ENCODE assay signal across 20 cellular contexts in the genomic region with DNA sequence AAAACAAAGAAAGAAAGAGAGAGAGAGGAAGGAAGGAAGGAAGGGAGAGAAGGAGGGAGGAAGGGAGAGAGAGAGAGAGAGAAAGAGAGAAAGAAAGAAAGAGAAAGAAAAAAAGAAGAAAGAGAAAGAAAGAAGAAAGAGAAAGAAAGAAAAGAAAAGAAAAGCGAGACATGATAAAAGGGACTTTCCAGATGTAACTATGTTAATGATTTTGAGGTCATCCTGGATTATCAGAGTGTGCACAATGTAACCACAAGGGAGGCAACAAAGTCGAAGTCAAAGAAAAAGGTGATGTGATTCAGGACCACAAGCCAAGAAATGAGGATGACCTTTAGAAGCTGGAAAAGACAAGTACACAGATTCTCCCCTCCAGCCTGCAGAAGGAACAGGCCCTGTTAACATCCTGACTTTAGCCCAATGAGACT. TPM values are rescaled to one million over a fixed set of nuclear protein-coding genes. Genes with fewer than 3 reads are reported as not detected.
DNase-seq lines count a peak whose midpoint lies in the region; ATAC-seq and FAIRE-seq lines count a peak whose summit lies in the region.
"Had no signal": no experiment of that assay in that cellular context is flagged by ENCODE, and none has a peak within 500 bp of the region (broad histone marks: within the 10 kb centered on the region; RNA-seq: fewer than 3 reads in every experiment).

No MANE protein-coding gene starts in this region.

- H3K9me3 Mint-ChIP-seq in naive B cell, result peaks cover 0 to 3% (median 0%) of the 10 kb centered on the region in 7 donors
- H3K9me3 Mint-ChIP-seq: activated naive CD4-positive, alpha-beta T cell treated with anti-CD3 and anti-CD28 coated beads, Interleukin-2, amount 50 U/mL, for 24 hours; endodermal cell had no signal

- ATAC-seq in activated CD4-positive, CD25-positive, alpha-beta regulatory T cell treated with anti-CD3 and anti-CD28 coated beads, Interleukin-2, amount 50 U/mL, for 24 hours, result peak; percentile 69 to 75
- ATAC-seq in naive B cell (ENCODE audit: low read depth in 2 of 2), result peak; percentile 44 to 56
- ATAC-seq: left colon had no signal

- no peak for DNase-seq in activated CD4-positive, CD25-positive, alpha-beta regulatory T cell treated with anti-CD3 and anti-CD28 coated beads, Interleukin-2, amount 50 U/mL, for 72 hours
- DNase-seq in Caki2 (ENCODE audit: low read depth) (peak; percentile 81), RCC 7860 (ENCODE audit: low spot score) (peak; percentile 92), naive B cell (no peak), inferior parietal cortex (ENCODE audit: extremely low spot score) (no peak), NCI-H146 treated with DMSO at 0.1 percent for 48 hours (lab: John Stamatoyannopoulos, UW; ENCODE audit: unreplicated experiment) (no peak)
- DNase-seq in stimulated activated naive CD4-positive, alpha-beta T cell (lab: John Stamatoyannopoulos, UW), result no peak
- DNase-seq: activated CD4-positive, alpha-beta T cell treated with anti-CD3 and anti-CD28 coated beads for 4 hours; BE2C; COR-L47; endodermal cell; NCI-H1694; NCI-H526 treated with DMSO at 0.1 percent for 48 hours; upper lobe of left lung had no signal

- FAIRE-seq in RCC 7860 (lab: Jason Lieb, UNC), result peak; percentile 97

- peak overlapping the region in 3 of 6 donors; percentile 11 to 78 (median 13) for H3K27ac Mint-ChIP-seq in naive B cell
- H3K27ac Mint-ChIP-seq: activated naive CD4-positive, alpha-beta T cell treated with anti-CD3 and anti-CD28 coated beads, Interleukin-2, amount 50 U/mL, for 24 hours; endodermal cell had no signal

- in situ Hi-C loops in Caki2 (cut with HindIII; ENCODE audit: low pct_unique_long_range_greater_than_20kb, low sequenced_read_pairs), result no loop called here

- H3K4me1 Mint-ChIP-seq in naive B cell, result peaks cover 9 to 26% (median 12%) of the 10 kb centered on the region in 3 donors
- H3K4me1 Mint-ChIP-seq: endodermal cell had no signal

- no peak overlapping the region for H3K4me3 Mint-ChIP-seq in naive B cell
- H3K4me3 Mint-ChIP-seq: activated naive CD4-positive, alpha-beta T cell treated with anti-CD3 and anti-CD28 coated beads, Interleukin-2, amount 50 U/mL, for 24 hours; endodermal cell had no signal

- H3K27me3 Mint-ChIP-seq in naive B cell, result peaks cover 2 to 27% (median 20%) of the 10 kb centered on the region in 3 donors

- no peaks in the 10 kb centered on the region for H3K36me3 Mint-ChIP-seq in naive B cell
- H3K36me3 Mint-ChIP-seq: activated naive CD4-positive, alpha-beta T cell treated with anti-CD3 and anti-CD28 coated beads, Interleukin-2, amount 50 U/mL, for 24 hours had no signal

RNA-seq across cellular contexts. Expression of a gene that starts 48.9 kb away (rescaled TPM):
- not detected in 2 replicates for total RNA-seq in Caki2 (2014; rRNA removed; shearing (Covaris generic); ENCODE audit: low replicate concordance)
- not detected for polyA plus RNA-seq in naive B cell (ENCODE audit: low read depth in 6 of 6)
- total RNA-seq: left colon, mesenteric fat pad, posterior vena cava had no signal
- polyA plus RNA-seq: neural cell had no signal

Comparison
In these comparisons a context has a peak if more than half of its experiments do, and no peak if none do; other contexts are left out.
1. DNase-seq: peak in Caki2 (single experiment) and RCC 7860 (single experiment); none in activated CD4-positive, CD25-positive, alpha-beta regulatory T cell treated with anti-CD3 and anti-CD28 coated beads, Interleukin-2, amount 50 U/mL, for 72 hours (single experiment), naive B cell (single experiment), stimulated activated naive CD4-positive, alpha-beta T cell (0 of 6), inferior parietal cortex (single experiment) and NCI-H146 treated with DMSO at 0.1 percent for 48 hours (single experiment).